9 cellular contexts compared by ENCODE assay signal in genomic region chr12:48198985-48199384, GRCh38. TPM values are rescaled to one million over a fixed set of nuclear protein-coding genes. Genes with fewer than 3 reads are reported as not detected.
A peak's percentile ranks its signal among the peaks of the same experiment; 100 is the strongest.
DNase-seq lines count a peak whose midpoint lies in the region; ATAC-seq and TF ChIP-seq lines count a peak whose summit lies in the region.
"Had no signal": no experiment of that assay in that cellular context is flagged by ENCODE, and none has a peak within 500 bp of the region (broad histone marks: within the 10 kb centered on the region; RNA-seq: fewer than 3 reads in every experiment).

No MANE protein-coding gene starts in this region.

- peak overlapping the region; percentile 86 for H3K4me3 Mint-ChIP-seq in HFFc6
- H3K4me3 Mint-ChIP-seq in stimulated activated memory B cell treated with anti-CD40 and anti-IgM and Interleukin-4, amounts not matched to agents 10 μg/mL and 1 μg/mL and 100 μg/mL, for 72 hours = peak overlapping the region; percentile 81

- H3K4me3 ChIP-seq in iPS-15b (ENCODE audit: low read depth, low read length) = peak overlapping the region; percentile 95

- H3K9ac ChIP-seq in iPS-15b (ENCODE audit: low read depth, low read length) = no peak overlapping the region

- H3K9me3 Mint-ChIP-seq in HFFc6 = no peaks in the 10 kb centered on the region
- H3K9me3 Mint-ChIP-seq in activated naive CD4-positive, alpha-beta T cell treated with anti-CD3 and anti-CD28 coated beads, Interleukin-2, amount 50 U/mL, for 72 hours = peaks cover 19 to 25% of the 10 kb centered on the region in 2 donors
- H3K9me3 Mint-ChIP-seq in stimulated activated memory B cell treated with anti-CD40 and anti-IgM and Interleukin-4, amounts not matched to agents 10 μg/mL and 1 μg/mL and 100 μg/mL, for 72 hours = peaks cover 10% of the 10 kb centered on the region

- ATAC-seq in activated naive CD4-positive, alpha-beta T cell treated with anti-CD3 and anti-CD28 coated beads, Interleukin-2, amount 50 U/mL, for 72 hours = no peak
- ATAC-seq in stimulated activated memory B cell treated with anti-CD40 and anti-IgM and Interleukin-4, amounts not matched to agents 10 μg/mL and 1 μg/mL and 100 μg/mL, for 72 hours = no peak
- no peak for ATAC-seq in GM21786 (IDR thresholded peaks at IDR 0.05; ENCODE audit: unreplicated experiment)
- ATAC-seq in GM18867 (IDR thresholded peaks at IDR 0.05; ENCODE audit: unreplicated experiment) = no peak

- no peaks in the 10 kb centered on the region for H3K36me3 ChIP-seq in iPS-15b (ENCODE audit: control insufficient read depth, insufficient read depth, low read length)

- peak overlapping the region; percentile 94 for H3K27ac Mint-ChIP-seq in HFFc6
- H3K27ac Mint-ChIP-seq in activated naive CD4-positive, alpha-beta T cell treated with anti-CD3 and anti-CD28 coated beads, Interleukin-2, amount 50 U/mL, for 72 hours = peak overlapping the region; percentile 99
- peak overlapping the region; percentile 98 for H3K27ac Mint-ChIP-seq in stimulated activated memory B cell treated with anti-CD40 and anti-IgM and Interleukin-4, amounts not matched to agents 10 μg/mL and 1 μg/mL and 100 μg/mL, for 72 hours

- H3K27me3 Mint-ChIP-seq in HFFc6 (ENCODE audit: insufficient read depth) = peaks cover 12% of the 10 kb centered on the region
- peaks cover 14% of the 10 kb centered on the region for H3K27me3 Mint-ChIP-seq in stimulated activated memory B cell treated with anti-CD40 and anti-IgM and Interleukin-4, amounts not matched to agents 10 μg/mL and 1 μg/mL and 100 μg/mL, for 72 hours

- H3K27me3 ChIP-seq in iPS-15b (ENCODE audit: control insufficient read depth, insufficient read depth, low read length) = peaks cover 72% of the 10 kb centered on the region

- no peak for TF ChIP-seq CTCF in HFFc6 (IDR thresholded peaks at IDR 0.05)

- no peaks in the 10 kb centered on the region for H3K4me1 ChIP-seq in iPS-15b (ENCODE audit: control insufficient read depth, insufficient read depth, low read length)

- H3K4me1 Mint-ChIP-seq in HFFc6 (ENCODE audit: low read depth) = peaks cover 46% of the 10 kb centered on the region
- peaks cover 17% of the 10 kb centered on the region for H3K4me1 Mint-ChIP-seq in stimulated activated memory B cell treated with anti-CD40 and anti-IgM and Interleukin-4, amounts not matched to agents 10 μg/mL and 1 μg/mL and 100 μg/mL, for 72 hours

- no peak for DNase-seq in HFFc6
- DNase-seq in activated naive CD4-positive, alpha-beta T cell treated with anti-CD3 and anti-CD28 coated beads, Interleukin-2, amount 50 U/mL, for 72 hours (ENCODE audit: low spot score in 2 of 2) = no peak
- no peak for DNase-seq in head of caudate nucleus
- DNase-seq: central memory CD4-positive, alpha-beta T cell; NCI-H510A treated with DMSO at 0.1 percent for 48 hours had no signal

- no peaks in the 10 kb centered on the region for H3K9me3 ChIP-seq in iPS-15b (ENCODE audit: control insufficient read depth, insufficient read depth, low read length)

- intact Hi-C loops in head of caudate nucleus (cut with DNase I) = no loop called here

- H3K36me3 Mint-ChIP-seq in HFFc6 (ENCODE audit: low read depth) = no peaks in the 10 kb centered on the region; the same call in 1 of the 2 replicates
- H3K36me3 Mint-ChIP-seq in activated naive CD4-positive, alpha-beta T cell treated with anti-CD3 and anti-CD28 coated beads, Interleukin-2, amount 50 U/mL, for 72 hours = peaks cover 41 to 43% of the 10 kb centered on the region in 2 donors
- H3K36me3 Mint-ChIP-seq in stimulated activated memory B cell treated with anti-CD40 and anti-IgM and Interleukin-4, amounts not matched to agents 10 μg/mL and 1 μg/mL and 100 μg/mL, for 72 hours = peaks cover 28% of the 10 kb centered on the region

RNA-seq across cellular contexts. Expression of gene OR10AD1, which starts 4.1 kb away (rescaled TPM):
- total RNA-seq in HFFc6 (2021; fragmentation: NEBNext Ultra II Directional; extraction: Animal tissue kit (Norgen Biotek cat#: 25700)) = not detected
- not detected for total RNA-seq in activated naive CD4-positive, alpha-beta T cell treated with anti-CD3 and anti-CD28 coated beads, Interleukin-2, amount 50 U/mL, for 72 hours

RNA-seq across cellular contexts. Expression of gene CCDC184, which starts 15.5 kb away (rescaled TPM):
- total RNA-seq in HFFc6 (2021; fragmentation: NEBNext Ultra II Directional; extraction: Animal tissue kit (Norgen Biotek cat#: 25700)) = under 1 TPM; 0.45 to 0.86 (median 0.59) TPM
- total RNA-seq in activated naive CD4-positive, alpha-beta T cell treated with anti-CD3 and anti-CD28 coated beads, Interleukin-2, amount 50 U/mL, for 72 hours = under 1 TPM; 0.25 to 0.64 TPM

RNA-seq across cellular contexts. Expression of gene ASB8, which starts 41.7 kb away (rescaled TPM):
- 10 to 100 TPM; 30.9 to 41.8 (median 34.6) TPM for total RNA-seq in HFFc6 (2021; fragmentation: NEBNext Ultra II Directional; extraction: Animal tissue kit (Norgen Biotek cat#: 25700))
- 10 to 100 TPM; 30.7 to 45.3 TPM for total RNA-seq in activated naive CD4-positive, alpha-beta T cell treated with anti-CD3 and anti-CD28 coated beads, Interleukin-2, amount 50 U/mL, for 72 hours
